In genomic region chr4:1975391-1975801, GRCh38 we compare ENCODE assay signal across 32 cellular contexts. TPM values are rescaled to one million over a fixed set of nuclear protein-coding genes. Genes with fewer than 3 reads are reported as not detected.
A peak's percentile ranks its signal among the peaks of the same experiment; 100 is the strongest.
DNase-seq lines count a peak whose midpoint lies in the region; ATAC-seq, FAIRE-seq and TF ChIP-seq lines count a peak whose summit lies in the region.
"Had no signal": no experiment of that assay in that cellular context is flagged by ENCODE, and none has a peak within 500 bp of the region (broad histone marks: within the 10 kb centered on the region; RNA-seq: fewer than 3 reads in every experiment).

No MANE protein-coding gene starts in this region.

- H3K27me3 Mint-ChIP-seq in activated naive CD4-positive, alpha-beta T cell treated with anti-CD3 and anti-CD28 coated beads, Interleukin-2, amount 10 ng/mL, durations not matched to agents 7 days and 5 days, result no peaks in the 10 kb centered on the region
- peaks cover 7% of the 10 kb centered on the region for H3K27me3 Mint-ChIP-seq in neural crest cell (ENCODE audit: low read depth)
- no peaks in the 10 kb centered on the region for H3K27me3 Mint-ChIP-seq in effector memory CD8-positive, alpha-beta T cell
- H3K27me3 Mint-ChIP-seq: activated CD4-positive, alpha-beta memory T cell treated with anti-CD3 and anti-CD28 coated beads, Interleukin-2, amount 10 ng/mL, durations not matched to agents 7 days and 5 days; IgD-negative memory B cell; stimulated activated naive CD8-positive, alpha-beta T cell treated with anti-CD3 and anti-CD28 coated beads, Interleukin-15, Interleukin-2, amounts not matched to agents 100 ng/mL and 50 ng/mL, for 24 hours; T-cell had no signal

- no peak overlapping the region for H3K27ac Mint-ChIP-seq in activated naive CD4-positive, alpha-beta T cell treated with anti-CD3 and anti-CD28 coated beads, Interleukin-2, amount 10 ng/mL, durations not matched to agents 7 days and 5 days
- H3K27ac Mint-ChIP-seq in neural crest cell (ENCODE audit: unreplicated experiment), result no peak overlapping the region
- no peak overlapping the region for H3K27ac Mint-ChIP-seq in effector memory CD8-positive, alpha-beta T cell
- H3K27ac Mint-ChIP-seq: activated CD4-positive, alpha-beta memory T cell treated with anti-CD3 and anti-CD28 coated beads, Interleukin-2, amount 10 ng/mL, durations not matched to agents 7 days and 5 days; neural progenitor cell; stimulated activated naive CD8-positive, alpha-beta T cell treated with anti-CD3 and anti-CD28 coated beads, Interleukin-15, Interleukin-2, amounts not matched to agents 100 ng/mL and 50 ng/mL, for 24 hours; T-cell had no signal

- TF ChIP-seq CTCF in bronchial epithelial cell (IDR thresholded peaks at IDR 0.05; ENCODE audit: insufficient read depth, low read length, severe bottlenecking), result no peak
- TF ChIP-seq CTCF in neural crest cell (conservative IDR thresholded peaks at IDR 0.05), result no peak
- no peak for TF ChIP-seq CTCF in upper lobe of right lung (IDR thresholded peaks at IDR 0.05)

- peaks cover 71% of the 10 kb centered on the region for H3K36me3 Mint-ChIP-seq in activated naive CD4-positive, alpha-beta T cell treated with anti-CD3 and anti-CD28 coated beads, Interleukin-2, amount 10 ng/mL, durations not matched to agents 7 days and 5 days
- H3K36me3 Mint-ChIP-seq in neural crest cell (ENCODE audit: low read depth), result peaks cover 22% of the 10 kb centered on the region
- peaks cover 36% of the 10 kb centered on the region for H3K36me3 Mint-ChIP-seq in effector memory CD8-positive, alpha-beta T cell (ENCODE audit: insufficient read depth)

- H3K9me3 Mint-ChIP-seq in activated naive CD4-positive, alpha-beta T cell treated with anti-CD3 and anti-CD28 coated beads, Interleukin-2, amount 10 ng/mL, durations not matched to agents 7 days and 5 days, result no peaks in the 10 kb centered on the region
- H3K9me3 Mint-ChIP-seq in neural crest cell, result no peaks in the 10 kb centered on the region
- no peaks in the 10 kb centered on the region for H3K9me3 Mint-ChIP-seq in effector memory CD8-positive, alpha-beta T cell
- H3K9me3 Mint-ChIP-seq: activated CD4-positive, alpha-beta memory T cell treated with anti-CD3 and anti-CD28 coated beads, Interleukin-2, amount 10 ng/mL, durations not matched to agents 7 days and 5 days; IgD-negative memory B cell; neural progenitor cell; stimulated activated naive CD8-positive, alpha-beta T cell treated with anti-CD3 and anti-CD28 coated beads, Interleukin-15, Interleukin-2, amounts not matched to agents 100 ng/mL and 50 ng/mL, for 24 hours; T-cell had no signal

- no peak overlapping the region for H3K4me3 Mint-ChIP-seq in activated naive CD4-positive, alpha-beta T cell treated with anti-CD3 and anti-CD28 coated beads, Interleukin-2, amount 10 ng/mL, durations not matched to agents 7 days and 5 days
- peak overlapping the region; percentile 45 for H3K4me3 Mint-ChIP-seq in neural crest cell
- no peak overlapping the region for H3K4me3 Mint-ChIP-seq in effector memory CD8-positive, alpha-beta T cell
- H3K4me3 Mint-ChIP-seq: activated CD4-positive, alpha-beta memory T cell treated with anti-CD3 and anti-CD28 coated beads, Interleukin-2, amount 10 ng/mL, durations not matched to agents 7 days and 5 days; IgD-negative memory B cell; neural progenitor cell; stimulated activated naive CD8-positive, alpha-beta T cell treated with anti-CD3 and anti-CD28 coated beads, Interleukin-15, Interleukin-2, amounts not matched to agents 100 ng/mL and 50 ng/mL, for 24 hours; T-cell had no signal

- peak; percentile 83 for ATAC-seq in upper lobe of right lung
- ATAC-seq in effector memory CD8-positive, alpha-beta T cell (replicated peaks), result no peak
- ATAC-seq in GM19395 (IDR thresholded peaks at IDR 0.05; ENCODE audit: unreplicated experiment), result no peak
- ATAC-seq: psoas muscle, T-cell had no signal

- H3K27ac ChIP-seq in upper lobe of right lung, result no peak overlapping the region
- H3K27ac ChIP-seq: BLaER1, brain microvascular endothelial cell, neural progenitor cell, psoas muscle, sigmoid colon, tibial artery had no signal

- intact Hi-C loops in upper lobe of right lung (cut with DNase I), result no loop called here

- H3K36me3 ChIP-seq in bronchial epithelial cell (ENCODE audit: control insufficient read depth, insufficient read depth, low read length), result peaks cover 22% of the 10 kb centered on the region
- H3K36me3 ChIP-seq in upper lobe of right lung, result peaks cover 36% of the 10 kb centered on the region
- H3K36me3 ChIP-seq: neural progenitor cell had no signal

- H3K9me3 ChIP-seq in upper lobe of right lung, result no peaks in the 10 kb centered on the region
- H3K9me3 ChIP-seq: BLaER1, HAP-1, psoas muscle, sigmoid colon, tibial artery had no signal

- H3K27me3 ChIP-seq in bronchial epithelial cell (ENCODE audit: control insufficient read depth, insufficient read depth, low read length) (no peaks in the 10 kb centered on the region), upper lobe of right lung (no peaks in the 10 kb centered on the region)
- H3K27me3 ChIP-seq: BLaER1, brain microvascular endothelial cell, neural progenitor cell, sigmoid colon, tibial artery had no signal

- peak; percentile 12 for DNase-seq in activated naive CD4-positive, alpha-beta T cell treated with anti-CD3 and anti-CD28 coated beads, Interleukin-2, amount 10 ng/mL, durations not matched to agents 7 days and 5 days
- DNase-seq in activated naive CD4-positive, alpha-beta T cell treated with anti-CD3 and anti-CD28 coated beads, Interleukin-2, amount 50 U/mL, for 16 hours, result no peak
- DNase-seq in bronchial epithelial cell (ENCODE audit: low read depth), result no peak
- no peak for DNase-seq in neural crest cell (ENCODE audit: low read depth, low spot score)
- DNase-seq in upper lobe of right lung, result peak; percentile 74
- DNase-seq in effector memory CD8-positive, alpha-beta T cell, result no peak
- DNase-seq: ACHN; activated CD4-positive, alpha-beta memory T cell treated with anti-CD3 and anti-CD28 coated beads, Interleukin-2, amount 10 ng/mL, durations not matched to agents 7 days and 5 days; activated CD4-positive, CD25-positive, alpha-beta regulatory T cell; activated naive CD4-positive, alpha-beta T cell; amniotic stem cell; brain microvascular endothelial cell; COR-L47; erythroblast; kidney; NCI-H1092 treated with DMSO at 0.1 percent for 48 hours; NCI-H187; NCI-H2227 treated with DMSO at 0.1 percent for 48 hours; NCI-H69; T-cell; tibial artery had no signal

- peak; percentile 50 for FAIRE-seq in bronchial epithelial cell (lab: Jason Lieb, UNC)
- FAIRE-seq: G401.6, GM19239, kidney, RCC 7860 had no signal

- H3K4me1 Mint-ChIP-seq in activated naive CD4-positive, alpha-beta T cell treated with anti-CD3 and anti-CD28 coated beads, Interleukin-2, amount 10 ng/mL, durations not matched to agents 7 days and 5 days, result no peaks in the 10 kb centered on the region
- no peaks in the 10 kb centered on the region for H3K4me1 Mint-ChIP-seq in neural crest cell
- no peaks in the 10 kb centered on the region for H3K4me1 Mint-ChIP-seq in effector memory CD8-positive, alpha-beta T cell (ENCODE audit: low read depth in 2 of 2)
- H3K4me1 Mint-ChIP-seq: activated CD4-positive, alpha-beta memory T cell treated with anti-CD3 and anti-CD28 coated beads, Interleukin-2, amount 10 ng/mL, durations not matched to agents 7 days and 5 days; neural progenitor cell; T-cell had no signal

- CTCF ChIA-PET in activated naive CD4-positive, alpha-beta T cell treated with anti-CD3 and anti-CD28 coated beads, Interleukin-2, amount 10 ng/mL, durations not matched to agents 7 days and 5 days (lab: Charles Lee), result no interaction called here

- no peaks in the 10 kb centered on the region for H3K4me1 ChIP-seq in upper lobe of right lung
- H3K4me1 ChIP-seq: BLaER1, HAP-1, neural progenitor cell, psoas muscle, sigmoid colon, tibial artery had no signal

- H3K4me3 ChIP-seq in bronchial epithelial cell (ENCODE audit: low read depth, low read length), result no peak overlapping the region
- no peak overlapping the region for H3K4me3 ChIP-seq in upper lobe of right lung
- H3K4me3 ChIP-seq: BLaER1, HAP-1, neural progenitor cell, psoas muscle, sigmoid colon, tibial artery had no signal

RNA-seq across cellular contexts. Expression of gene NELFA, which starts 33.4 kb away (rescaled TPM):
- 14.7 and 17.9 TPM in 2 replicates for total RNA-seq in bronchial epithelial cell
- total RNA-seq in neural crest cell, result 54.3 and 55.2 TPM in 2 replicates
- 22.7 TPM for total RNA-seq in upper lobe of right lung

Comparison
In these comparisons a context has a peak if more than half of its experiments do, and no peak if none do; other contexts are left out.
1. DNase-seq: peak in activated naive CD4-positive, alpha-beta T cell treated with anti-CD3 and anti-CD28 coated beads, Interleukin-2, amount 10 ng/mL, durations not matched to agents 7 days and 5 days (single experiment) and upper lobe of right lung (single experiment); none in activated naive CD4-positive, alpha-beta T cell treated with anti-CD3 and anti-CD28 coated beads, Interleukin-2, amount 50 U/mL, for 16 hours (single experiment), bronchial epithelial cell (single experiment), neural crest cell (single experiment) and effector memory CD8-positive, alpha-beta T cell (0 of 3).